ENCODE assay signal across 8 cellular contexts in the genomic region with DNA sequence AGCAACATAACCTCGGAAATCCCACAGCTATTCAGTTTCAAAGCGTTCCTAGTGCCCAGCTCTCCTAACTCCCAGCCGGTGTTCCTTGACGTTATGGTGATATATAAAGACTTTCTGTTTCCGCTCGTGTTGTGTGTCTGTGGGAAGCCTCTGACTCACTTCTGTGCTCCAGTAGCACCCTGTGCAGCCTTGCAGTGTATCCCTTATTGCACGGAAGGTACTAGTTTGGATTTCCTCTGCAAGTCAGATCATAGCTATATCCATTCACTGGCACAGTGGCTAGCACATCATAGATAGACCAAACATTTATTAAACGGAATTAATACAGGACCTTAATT. TPM values are rescaled to one million over a fixed set of nuclear protein-coding genes. Genes with fewer than 3 reads are reported as not detected.
DNase-seq lines count a peak whose midpoint lies in the region; ATAC-seq and TF ChIP-seq lines count a peak whose summit lies in the region.

No MANE protein-coding gene starts in this region.

- TF ChIP-seq CTCF in lower lobe of right lung (IDR thresholded peaks at IDR 0.05): no peak

- no peaks in the 10 kb centered on the region for H3K9me3 Mint-ChIP-seq in CD4-positive, CD25-positive, alpha-beta regulatory T cell
- H3K9me3 Mint-ChIP-seq in T-helper 2 cell treated with Interferon-gamma antibody and Interleukin-4, amounts not matched to agents 5 μg/mL and 100 μg/mL, for 36 hours: no peaks in the 10 kb centered on the region
- H3K9me3 Mint-ChIP-seq in dendritic cell treated with granulocyte-macrophage colony-stimulating factor and Interleukin-4, amounts not matched to agents 40 ng/mL and 50 ng/mL, for 4 days: no peaks in the 10 kb centered on the region
- H3K9me3 Mint-ChIP-seq in stimulated activated naive B cell treated with anti-CD40 and anti-IgM and Interleukin-4, amounts not matched to agents 10 μg/mL and 1 μg/mL and 100 μg/mL, for 72 hours: no peaks in the 10 kb centered on the region

- no peaks in the 10 kb centered on the region for H3K27me3 ChIP-seq in CD4-positive, CD25-positive, alpha-beta regulatory T cell (ENCODE audit: control insufficient read depth, insufficient read depth, low read length)
- no peaks in the 10 kb centered on the region for H3K27me3 ChIP-seq in lower lobe of right lung (ENCODE audit: low read depth)

- H3K36me3 ChIP-seq in CD4-positive, CD25-positive, alpha-beta regulatory T cell (ENCODE audit: control insufficient read depth, insufficient read depth, low read length): no peaks in the 10 kb centered on the region
- no peaks in the 10 kb centered on the region for H3K36me3 ChIP-seq in lower lobe of right lung

- peak overlapping the region; percentile 95 to 98 (median 97) for H3K27ac Mint-ChIP-seq in CD4-positive, CD25-positive, alpha-beta regulatory T cell
- no peak overlapping the region for H3K27ac Mint-ChIP-seq in T-helper 2 cell treated with Interferon-gamma antibody and Interleukin-4, amounts not matched to agents 5 μg/mL and 100 μg/mL, for 36 hours
- no peak overlapping the region for H3K27ac Mint-ChIP-seq in dendritic cell treated with granulocyte-macrophage colony-stimulating factor and Interleukin-4, amounts not matched to agents 40 ng/mL and 50 ng/mL, for 4 days
- peak overlapping the region; percentile 89 for H3K27ac Mint-ChIP-seq in stimulated activated naive B cell treated with anti-CD40 and anti-IgM and Interleukin-4, amounts not matched to agents 10 μg/mL and 1 μg/mL and 100 μg/mL, for 72 hours

- H3K36me3 Mint-ChIP-seq in CD4-positive, CD25-positive, alpha-beta regulatory T cell: no peaks in the 10 kb centered on the region
- H3K36me3 Mint-ChIP-seq in T-helper 2 cell treated with Interferon-gamma antibody and Interleukin-4, amounts not matched to agents 5 μg/mL and 100 μg/mL, for 36 hours (ENCODE audit: low read depth): no peaks in the 10 kb centered on the region
- no peaks in the 10 kb centered on the region for H3K36me3 Mint-ChIP-seq in dendritic cell treated with granulocyte-macrophage colony-stimulating factor and Interleukin-4, amounts not matched to agents 40 ng/mL and 50 ng/mL, for 4 days (ENCODE audit: low read depth)
- no peaks in the 10 kb centered on the region for H3K36me3 Mint-ChIP-seq in stimulated activated naive B cell treated with anti-CD40 and anti-IgM and Interleukin-4, amounts not matched to agents 10 μg/mL and 1 μg/mL and 100 μg/mL, for 72 hours

- peaks cover 0 to 35% (median 24%) of the 10 kb centered on the region in 4 donors for H3K4me1 Mint-ChIP-seq in CD4-positive, CD25-positive, alpha-beta regulatory T cell
- peaks cover 12% of the 10 kb centered on the region for H3K4me1 Mint-ChIP-seq in T-helper 2 cell treated with Interferon-gamma antibody and Interleukin-4, amounts not matched to agents 5 μg/mL and 100 μg/mL, for 36 hours (ENCODE audit: low read depth)
- H3K4me1 Mint-ChIP-seq in dendritic cell treated with granulocyte-macrophage colony-stimulating factor and Interleukin-4, amounts not matched to agents 40 ng/mL and 50 ng/mL, for 4 days (ENCODE audit: low read depth): peaks cover 16% of the 10 kb centered on the region
- peaks cover 13 to 16% of the 10 kb centered on the region in 2 donors for H3K4me1 Mint-ChIP-seq in stimulated activated naive B cell treated with anti-CD40 and anti-IgM and Interleukin-4, amounts not matched to agents 10 μg/mL and 1 μg/mL and 100 μg/mL, for 72 hours

- peak; percentile 25 to 27 for ATAC-seq in CD4-positive, CD25-positive, alpha-beta regulatory T cell (ENCODE audit: low read depth in 2 of 2)
- ATAC-seq in GM19395 (IDR thresholded peaks at IDR 0.05; ENCODE audit: unreplicated experiment) (peak; percentile 45), HG03469 (IDR thresholded peaks at IDR 0.05; ENCODE audit: unreplicated experiment) (peak; percentile 41), lower lobe of right lung (peak; percentile 29 to 52)
- peak; percentile 53 to 68 for ATAC-seq in stimulated activated naive B cell treated with anti-CD40 and anti-IgM and Interleukin-4, amounts not matched to agents 10 μg/mL and 1 μg/mL and 100 μg/mL, for 72 hours (replicated peaks)

- H3K4me3 Mint-ChIP-seq in CD4-positive, CD25-positive, alpha-beta regulatory T cell: peak overlapping the region; percentile 90 to 99 (median 98)
- H3K4me3 Mint-ChIP-seq in T-helper 2 cell treated with Interferon-gamma antibody and Interleukin-4, amounts not matched to agents 5 μg/mL and 100 μg/mL, for 36 hours: peak overlapping the region; percentile 93
- peak overlapping the region; percentile 83 for H3K4me3 Mint-ChIP-seq in dendritic cell treated with granulocyte-macrophage colony-stimulating factor and Interleukin-4, amounts not matched to agents 40 ng/mL and 50 ng/mL, for 4 days
- peak overlapping the region; percentile 92 to 97 for H3K4me3 Mint-ChIP-seq in stimulated activated naive B cell treated with anti-CD40 and anti-IgM and Interleukin-4, amounts not matched to agents 10 μg/mL and 1 μg/mL and 100 μg/mL, for 72 hours

- peaks cover 11% of the 10 kb centered on the region for H3K27me3 Mint-ChIP-seq in CD4-positive, CD25-positive, alpha-beta regulatory T cell
- H3K27me3 Mint-ChIP-seq in T-helper 2 cell treated with Interferon-gamma antibody and Interleukin-4, amounts not matched to agents 5 μg/mL and 100 μg/mL, for 36 hours (ENCODE audit: low read depth): peaks cover 23% of the 10 kb centered on the region
- H3K27me3 Mint-ChIP-seq in dendritic cell treated with granulocyte-macrophage colony-stimulating factor and Interleukin-4, amounts not matched to agents 40 ng/mL and 50 ng/mL, for 4 days: peaks cover 45% of the 10 kb centered on the region
- H3K27me3 Mint-ChIP-seq in stimulated activated naive B cell treated with anti-CD40 and anti-IgM and Interleukin-4, amounts not matched to agents 10 μg/mL and 1 μg/mL and 100 μg/mL, for 72 hours: peaks cover 14 to 17% of the 10 kb centered on the region in 2 donors

- intact Hi-C loops in dendritic cell treated with granulocyte-macrophage colony-stimulating factor and Interleukin-4, amounts not matched to agents 40 ng/mL and 50 ng/mL, for 4 days (cut with micrococcal nuclease): no loop called here
- intact Hi-C loops in lower lobe of right lung (cut with DNase I): no loop called here

- peak overlapping the region; percentile 74 for H3K4me3 ChIP-seq in CD4-positive, CD25-positive, alpha-beta regulatory T cell (ENCODE audit: low read depth, low read length)
- H3K4me3 ChIP-seq in lower lobe of right lung: peak overlapping the region; percentile 75

- H3K4me1 ChIP-seq in CD4-positive, CD25-positive, alpha-beta regulatory T cell (ENCODE audit: control insufficient read depth, insufficient read depth, low read length, poor library complexity, severe bottlenecking): peaks cover 6% of the 10 kb centered on the region
- peaks cover 7% of the 10 kb centered on the region for H3K4me1 ChIP-seq in lower lobe of right lung

- no peaks in the 10 kb centered on the region for H3K9me3 ChIP-seq in CD4-positive, CD25-positive, alpha-beta regulatory T cell (ENCODE audit: control insufficient read depth in 2 of 2, low read length in 2 of 2)
- H3K9me3 ChIP-seq in lower lobe of right lung: no peaks in the 10 kb centered on the region

- peak overlapping the region; percentile 60 for H3K27ac ChIP-seq in CD4-positive, CD25-positive, alpha-beta regulatory T cell (ENCODE audit: insufficient read depth, low read length, poor library complexity, severe bottlenecking)
- peak overlapping the region; percentile 81 for H3K27ac ChIP-seq in lower lobe of right lung

- peak in 2 of 3 donors; percentile 3 to 55 for DNase-seq in CD4-positive, CD25-positive, alpha-beta regulatory T cell
- peak; percentile 33 for DNase-seq in T-helper 2 cell treated with Interferon-gamma antibody and Interleukin-4, amounts not matched to agents 5 μg/mL and 100 μg/mL, for 36 hours (ENCODE audit: low spot score)
- DNase-seq in lower lobe of right lung (no peak), NCI-H1417 treated with DMSO at 0.1 percent for 48 hours (lab: John Stamatoyannopoulos, UW) (no peak)
- DNase-seq in stimulated activated naive B cell treated with anti-CD40 and anti-IgM and Interleukin-4, amounts not matched to agents 10 μg/mL and 1 μg/mL and 100 μg/mL, for 72 hours: no peak

RNA-seq across cellular contexts. Expression of a gene that starts 0.6 kb away (rescaled TPM):
- total RNA-seq in CD4-positive, CD25-positive, alpha-beta regulatory T cell: 1.2 TPM
- polyA plus RNA-seq in CD4-positive, CD25-positive, alpha-beta regulatory T cell: 1 to 10 TPM; 2.2 to 6.0 (median 2.3) TPM
- 4.5 TPM for total RNA-seq in lower lobe of right lung

Comparison
In these comparisons a context has a peak if more than half of its experiments do, and no peak if none do; other contexts are left out.
1. DNase-seq: peak in CD4-positive, CD25-positive, alpha-beta regulatory T cell (2 of 3) and T-helper 2 cell treated with Interferon-gamma antibody and Interleukin-4, amounts not matched to agents 5 μg/mL and 100 μg/mL, for 36 hours (single experiment); none in lower lobe of right lung (single experiment), stimulated activated naive B cell treated with anti-CD40 and anti-IgM and Interleukin-4, amounts not matched to agents 10 μg/mL and 1 μg/mL and 100 μg/mL, for 72 hours (single experiment) and NCI-H1417 treated with DMSO at 0.1 percent for 48 hours (single experiment).
2. H3K27ac Mint-ChIP-seq: peak in CD4-positive, CD25-positive, alpha-beta regulatory T cell (3 of 3) and stimulated activated naive B cell treated with anti-CD40 and anti-IgM and Interleukin-4, amounts not matched to agents 10 μg/mL and 1 μg/mL and 100 μg/mL, for 72 hours (single experiment); none in T-helper 2 cell treated with Interferon-gamma antibody and Interleukin-4, amounts not matched to agents 5 μg/mL and 100 μg/mL, for 36 hours (single experiment) and dendritic cell treated with granulocyte-macrophage colony-stimulating factor and Interleukin-4, amounts not matched to agents 40 ng/mL and 50 ng/mL, for 4 days (single experiment).
3. Peak in every context shown above with its lines, with median percentiles within 50 percentile points of each other: ATAC-seq and H3K4me3 Mint-ChIP-seq.